27 cellular contexts compared by ENCODE assay signal in the genomic region with DNA sequence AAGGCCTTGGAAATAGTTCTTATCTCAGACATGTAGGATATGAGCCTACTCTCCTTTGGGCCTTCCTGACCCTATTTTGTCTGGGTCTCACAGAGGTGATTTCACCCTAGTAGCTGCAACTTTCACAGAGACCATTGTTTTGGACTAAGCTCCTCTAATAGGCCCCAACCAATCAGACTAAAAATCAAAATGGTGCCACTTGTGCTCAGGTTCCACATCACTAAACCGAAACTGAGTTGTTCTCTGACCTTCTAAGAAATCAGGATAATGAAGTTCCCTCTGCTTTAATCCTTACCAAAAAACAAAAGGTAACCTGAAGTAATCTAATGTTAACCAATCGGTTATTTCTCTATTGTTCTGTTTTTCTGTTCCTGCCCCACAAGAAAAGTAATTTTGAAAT.
"Had no signal": no experiment of that assay in that cellular context is flagged by ENCODE, and none has a peak within 500 bp of the region (broad histone marks: within the 10 kb centered on the region; RNA-seq: fewer than 3 reads in every experiment).

No MANE protein-coding gene starts in this region.

- H3K4me1 Mint-ChIP-seq: natural killer cell; nephron; stimulated activated effector memory CD8-positive, alpha-beta T cell treated with anti-CD3 and anti-CD28 coated beads, Interleukin-12 subunit alpha, Interleukin-12 subunit beta, amount 100 ng/mL, for 72 hours had no signal

- H3K27me3 Mint-ChIP-seq: progenitor cell of endocrine pancreas; stimulated activated naive B cell treated with anti-CD40 and anti-IgM and Interleukin-4, amounts not matched to agents 10 μg/mL and 1 μg/mL and 100 μg/mL, for 72 hours had no signal

- H3K4me1 ChIP-seq: parathyroid adenoma, psoas muscle, right lobe of liver, sigmoid colon, stomach, thyroid gland, tibial nerve, upper lobe of left lung, vagina had no signal

- ATAC-seq: natural killer cell; psoas muscle; right cardiac atrium; right lobe of liver; stimulated activated effector memory CD8-positive, alpha-beta T cell treated with anti-CD3 and anti-CD28 coated beads, Interleukin-12 subunit alpha, Interleukin-12 subunit beta, amount 100 ng/mL, for 72 hours; stimulated activated naive B cell treated with anti-CD40 and anti-IgM and Interleukin-4, amounts not matched to agents 10 μg/mL and 1 μg/mL and 100 μg/mL, for 72 hours had no signal

- H3K9ac ChIP-seq: parathyroid adenoma had no signal

- H3K4me3 Mint-ChIP-seq: natural killer cell; nephron; stimulated activated effector memory CD8-positive, alpha-beta T cell treated with anti-CD3 and anti-CD28 coated beads, Interleukin-12 subunit alpha, Interleukin-12 subunit beta, amount 100 ng/mL, for 72 hours; stimulated activated naive B cell treated with anti-CD40 and anti-IgM and Interleukin-4, amounts not matched to agents 10 μg/mL and 1 μg/mL and 100 μg/mL, for 72 hours; stimulated activated naive CD8-positive, alpha-beta T cell treated with anti-CD3 and anti-CD28 coated beads, Interleukin-15, Interleukin-2, amounts not matched to agents 100 ng/mL and 50 ng/mL, for 24 hours had no signal

- H3K9me3 ChIP-seq: ovary, psoas muscle, right lobe of liver, sigmoid colon, stomach, thoracic aorta, thyroid gland, upper lobe of left lung, vagina had no signal

- H3K36me3 Mint-ChIP-seq: natural killer cell; stimulated activated effector memory CD8-positive, alpha-beta T cell treated with anti-CD3 and anti-CD28 coated beads, Interleukin-12 subunit alpha, Interleukin-12 subunit beta, amount 100 ng/mL, for 72 hours; stimulated activated naive B cell treated with anti-CD40 and anti-IgM and Interleukin-4, amounts not matched to agents 10 μg/mL and 1 μg/mL and 100 μg/mL, for 72 hours had no signal

- H3K27ac Mint-ChIP-seq: natural killer cell; nephron; progenitor cell of endocrine pancreas; stimulated activated effector memory CD8-positive, alpha-beta T cell treated with anti-CD3 and anti-CD28 coated beads, Interleukin-12 subunit alpha, Interleukin-12 subunit beta, amount 100 ng/mL, for 72 hours; stimulated activated naive B cell treated with anti-CD40 and anti-IgM and Interleukin-4, amounts not matched to agents 10 μg/mL and 1 μg/mL and 100 μg/mL, for 72 hours; stimulated activated naive CD8-positive, alpha-beta T cell treated with anti-CD3 and anti-CD28 coated beads, Interleukin-15, Interleukin-2, amounts not matched to agents 100 ng/mL and 50 ng/mL, for 24 hours had no signal

- H3K27me3 ChIP-seq: ovary, right lobe of liver, sigmoid colon, stomach, thyroid gland, tibial nerve, upper lobe of left lung, vagina had no signal

- H3K79me2 ChIP-seq: parathyroid adenoma had no signal

- H3K4me3 ChIP-seq: ovary, psoas muscle, right lobe of liver, sigmoid colon, stomach, thoracic aorta, thyroid gland, tibial nerve, upper lobe of left lung, vagina had no signal

- DNase-seq: natural killer cell; occipital lobe; ovary; posterior cingulate gyrus; psoas muscle; right cardiac atrium; right lobe of liver; sigmoid colon; small intestine; stimulated activated CD4-positive, alpha-beta T cell treated with anti-CD3 and anti-CD28 coated beads, Interleukin-15, amount 100 ng/mL, for 24 hours; stimulated activated CD4-positive, alpha-beta T cell treated with anti-CD3 and anti-CD28 coated beads, Interleukin-2, amount 100 ng/mL, for 24 hours; stimulated activated CD4-positive, alpha-beta T cell treated with anti-CD3 and anti-CD28 coated beads, Interleukin-2, amount 100 ng/mL, for 48 hours; stimulated activated CD4-positive, alpha-beta T cell treated with anti-CD3 and anti-CD28 coated beads, Interleukin-4, amount 100 ng/mL, for 24 hours; stimulated activated naive B cell treated with anti-CD40 and anti-IgM and Interleukin-4, amounts not matched to agents 10 μg/mL and 1 μg/mL and 100 μg/mL, for 72 hours; stimulated activated naive CD4-positive, alpha-beta T cell treated with Interleukin-2 at 50 U/mL for 16 hours; stomach; thyroid gland; trophoblast cell; upper lobe of left lung had no signal

- H3K9me3 Mint-ChIP-seq: stimulated activated naive CD8-positive, alpha-beta T cell treated with anti-CD3 and anti-CD28 coated beads, Interleukin-15, Interleukin-2, amounts not matched to agents 100 ng/mL and 50 ng/mL, for 24 hours had no signal

- H3K36me3 ChIP-seq: ovary, right lobe of liver, sigmoid colon, stomach, thoracic aorta, thyroid gland, tibial nerve, upper lobe of left lung, vagina had no signal

- H3K27ac ChIP-seq: ovary, parathyroid adenoma, psoas muscle, right lobe of liver, sigmoid colon, stomach, thoracic aorta, thyroid gland, tibial nerve, upper lobe of left lung, vagina had no signal

- H2AFZ ChIP-seq: parathyroid adenoma had no signal
